1 cellular context compared by ENCODE assay signal in the genomic region with DNA sequence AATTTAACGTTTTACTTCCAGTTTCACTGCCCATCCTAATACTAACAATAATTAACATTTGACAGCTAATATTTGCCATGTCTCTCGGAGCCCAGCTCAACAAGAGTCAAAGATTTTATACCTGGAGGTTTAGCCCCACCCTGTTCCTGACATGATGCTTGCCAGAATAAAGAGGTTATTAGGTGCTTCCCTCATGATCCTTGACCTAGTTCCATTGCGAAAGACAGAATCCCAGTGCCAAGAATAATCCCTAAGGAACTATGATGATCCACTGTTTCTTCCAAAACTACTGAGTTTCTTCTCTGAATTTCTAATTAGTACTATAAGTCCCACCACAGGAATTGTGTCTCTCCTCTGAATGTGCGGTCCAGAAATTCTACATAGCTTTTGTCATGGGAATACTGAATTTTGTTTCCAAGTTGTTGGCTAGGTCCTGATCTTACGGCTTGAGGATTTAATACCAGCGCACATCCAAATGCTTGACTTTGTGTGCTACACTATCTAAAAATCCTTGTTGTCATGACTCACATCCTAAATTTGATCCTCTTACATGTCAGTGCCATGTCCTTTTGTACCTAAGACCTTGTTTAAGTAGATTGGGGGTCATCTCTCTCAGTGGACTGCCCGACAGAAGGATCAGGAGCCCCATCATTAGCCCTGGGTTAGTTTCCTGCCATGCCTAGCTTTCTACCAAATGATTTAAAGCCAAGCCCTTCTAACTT.
TF ChIP-seq lines count a peak whose summit lies in the region.

No MANE protein-coding gene starts in this region.

TF ChIP-seq in GM23338, 12 proteins besides CTCF, POLR2A, EP300 and RAD21:
- TF ChIP-seq ZNF331 (CRISPR knock-in tag; IDR thresholded peaks at IDR 0.05; ENCODE audit: low read depth): no peak
- no peak for TF ChIP-seq CREB1 (CRISPR knock-in tag; IDR thresholded peaks at IDR 0.05; ENCODE audit: low read depth)
- TF ChIP-seq, protein P1, sequence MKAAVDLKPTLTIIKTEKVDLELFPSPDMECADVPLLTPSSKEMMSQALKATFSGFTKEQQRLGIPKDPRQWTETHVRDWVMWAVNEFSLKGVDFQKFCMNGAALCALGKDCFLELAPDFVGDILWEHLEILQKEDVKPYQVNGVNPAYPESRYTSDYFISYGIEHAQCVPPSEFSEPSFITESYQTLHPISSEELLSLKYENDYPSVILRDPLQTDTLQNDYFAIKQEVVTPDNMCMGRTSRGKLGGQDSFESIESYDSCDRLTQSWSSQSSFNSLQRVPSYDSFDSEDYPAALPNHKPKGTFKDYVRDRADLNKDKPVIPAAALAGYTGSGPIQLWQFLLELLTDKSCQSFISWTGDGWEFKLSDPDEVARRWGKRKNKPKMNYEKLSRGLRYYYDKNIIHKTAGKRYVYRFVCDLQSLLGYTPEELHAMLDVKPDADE (IDR thresholded peaks at IDR 0.05): no peak
- no peak for TF ChIP-seq EZH2phosphoT487 (IDR thresholded peaks at IDR 0.05; ENCODE audit: unreplicated experiment)
- TF ChIP-seq, protein P2, sequence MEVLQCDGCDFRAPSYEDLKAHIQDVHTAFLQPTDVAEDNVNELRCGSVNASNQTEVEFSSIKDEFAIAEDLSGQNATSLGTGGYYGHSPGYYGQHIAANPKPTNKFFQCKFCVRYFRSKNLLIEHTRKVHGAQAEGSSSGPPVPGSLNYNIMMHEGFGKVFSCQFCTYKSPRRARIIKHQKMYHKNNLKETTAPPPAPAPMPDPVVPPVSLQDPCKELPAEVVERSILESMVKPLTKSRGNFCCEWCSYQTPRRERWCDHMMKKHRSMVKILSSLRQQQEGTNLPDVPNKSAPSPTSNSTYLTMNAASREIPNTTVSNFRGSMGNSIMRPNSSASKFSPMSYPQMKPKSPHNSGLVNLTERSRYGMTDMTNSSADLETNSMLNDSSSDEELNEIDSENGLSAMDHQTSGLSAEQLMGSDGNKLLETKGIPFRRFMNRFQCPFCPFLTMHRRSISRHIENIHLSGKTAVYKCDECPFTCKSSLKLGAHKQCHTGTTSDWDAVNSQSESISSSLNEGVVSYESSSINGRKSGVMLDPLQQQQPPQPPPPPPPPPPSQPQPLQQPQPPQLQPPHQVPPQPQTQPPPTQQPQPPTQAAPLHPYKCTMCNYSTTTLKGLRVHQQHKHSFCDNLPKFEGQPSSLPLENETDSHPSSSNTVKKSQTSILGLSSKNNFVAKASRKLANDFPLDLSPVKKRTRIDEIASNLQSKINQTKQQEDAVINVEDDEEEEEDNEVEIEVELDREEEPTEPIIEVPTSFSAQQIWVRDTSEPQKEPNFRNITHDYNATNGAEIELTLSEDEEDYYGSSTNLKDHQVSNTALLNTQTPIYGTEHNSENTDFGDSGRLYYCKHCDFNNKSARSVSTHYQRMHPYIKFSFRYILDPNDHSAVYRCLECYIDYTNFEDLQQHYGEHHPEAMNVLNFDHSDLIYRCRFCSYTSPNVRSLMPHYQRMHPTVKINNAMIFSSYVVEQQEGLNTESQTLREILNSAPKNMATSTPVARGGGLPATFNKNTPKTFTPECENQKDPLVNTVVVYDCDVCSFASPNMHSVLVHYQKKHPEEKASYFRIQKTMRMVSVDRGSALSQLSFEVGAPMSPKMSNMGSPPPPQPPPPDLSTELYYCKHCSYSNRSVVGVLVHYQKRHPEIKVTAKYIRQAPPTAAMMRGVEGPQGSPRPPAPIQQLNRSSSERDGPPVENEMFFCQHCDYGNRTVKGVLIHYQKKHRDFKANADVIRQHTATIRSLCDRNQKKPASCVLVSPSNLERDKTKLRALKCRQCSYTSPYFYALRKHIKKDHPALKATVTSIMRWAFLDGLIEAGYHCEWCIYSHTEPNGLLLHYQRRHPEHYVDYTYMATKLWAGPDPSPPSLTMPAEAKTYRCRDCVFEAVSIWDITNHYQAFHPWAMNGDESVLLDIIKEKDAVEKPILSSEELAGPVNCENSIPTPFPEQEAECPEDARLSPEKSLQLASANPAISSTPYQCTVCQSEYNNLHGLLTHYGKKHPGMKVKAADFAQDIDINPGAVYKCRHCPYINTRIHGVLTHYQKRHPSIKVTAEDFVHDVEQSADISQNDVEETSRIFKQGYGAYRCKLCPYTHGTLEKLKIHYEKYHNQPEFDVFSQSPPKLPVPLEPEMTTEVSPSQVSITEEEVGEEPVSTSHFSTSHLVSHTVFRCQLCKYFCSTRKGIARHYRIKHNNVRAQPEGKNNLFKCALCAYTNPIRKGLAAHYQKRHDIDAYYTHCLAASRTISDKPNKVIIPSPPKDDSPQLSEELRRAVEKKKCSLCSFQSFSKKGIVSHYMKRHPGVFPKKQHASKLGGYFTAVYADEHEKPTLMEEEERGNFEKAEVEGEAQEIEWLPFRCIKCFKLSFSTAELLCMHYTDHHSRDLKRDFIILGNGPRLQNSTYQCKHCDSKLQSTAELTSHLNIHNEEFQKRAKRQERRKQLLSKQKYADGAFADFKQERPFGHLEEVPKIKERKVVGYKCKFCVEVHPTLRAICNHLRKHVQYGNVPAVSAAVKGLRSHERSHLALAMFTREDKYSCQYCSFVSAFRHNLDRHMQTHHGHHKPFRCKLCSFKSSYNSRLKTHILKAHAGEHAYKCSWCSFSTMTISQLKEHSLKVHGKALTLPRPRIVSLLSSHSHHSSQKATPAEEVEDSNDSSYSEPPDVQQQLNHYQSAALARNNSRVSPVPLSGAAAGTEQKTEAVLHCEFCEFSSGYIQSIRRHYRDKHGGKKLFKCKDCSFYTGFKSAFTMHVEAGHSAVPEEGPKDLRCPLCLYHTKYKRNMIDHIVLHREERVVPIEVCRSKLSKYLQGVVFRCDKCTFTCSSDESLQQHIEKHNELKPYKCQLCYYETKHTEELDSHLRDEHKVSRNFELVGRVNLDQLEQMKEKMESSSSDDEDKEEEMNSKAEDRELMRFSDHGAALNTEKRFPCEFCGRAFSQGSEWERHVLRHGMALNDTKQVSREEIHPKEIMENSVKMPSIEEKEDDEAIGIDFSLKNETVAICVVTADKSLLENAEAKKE (CRISPR knock-in tag; IDR thresholded peaks at IDR 0.05): no peak
- TF ChIP-seq POLR2AphosphoS5 (IDR thresholded peaks at IDR 0.05; ENCODE audit: low read depth): no peak
- TF ChIP-seq, protein P3, sequence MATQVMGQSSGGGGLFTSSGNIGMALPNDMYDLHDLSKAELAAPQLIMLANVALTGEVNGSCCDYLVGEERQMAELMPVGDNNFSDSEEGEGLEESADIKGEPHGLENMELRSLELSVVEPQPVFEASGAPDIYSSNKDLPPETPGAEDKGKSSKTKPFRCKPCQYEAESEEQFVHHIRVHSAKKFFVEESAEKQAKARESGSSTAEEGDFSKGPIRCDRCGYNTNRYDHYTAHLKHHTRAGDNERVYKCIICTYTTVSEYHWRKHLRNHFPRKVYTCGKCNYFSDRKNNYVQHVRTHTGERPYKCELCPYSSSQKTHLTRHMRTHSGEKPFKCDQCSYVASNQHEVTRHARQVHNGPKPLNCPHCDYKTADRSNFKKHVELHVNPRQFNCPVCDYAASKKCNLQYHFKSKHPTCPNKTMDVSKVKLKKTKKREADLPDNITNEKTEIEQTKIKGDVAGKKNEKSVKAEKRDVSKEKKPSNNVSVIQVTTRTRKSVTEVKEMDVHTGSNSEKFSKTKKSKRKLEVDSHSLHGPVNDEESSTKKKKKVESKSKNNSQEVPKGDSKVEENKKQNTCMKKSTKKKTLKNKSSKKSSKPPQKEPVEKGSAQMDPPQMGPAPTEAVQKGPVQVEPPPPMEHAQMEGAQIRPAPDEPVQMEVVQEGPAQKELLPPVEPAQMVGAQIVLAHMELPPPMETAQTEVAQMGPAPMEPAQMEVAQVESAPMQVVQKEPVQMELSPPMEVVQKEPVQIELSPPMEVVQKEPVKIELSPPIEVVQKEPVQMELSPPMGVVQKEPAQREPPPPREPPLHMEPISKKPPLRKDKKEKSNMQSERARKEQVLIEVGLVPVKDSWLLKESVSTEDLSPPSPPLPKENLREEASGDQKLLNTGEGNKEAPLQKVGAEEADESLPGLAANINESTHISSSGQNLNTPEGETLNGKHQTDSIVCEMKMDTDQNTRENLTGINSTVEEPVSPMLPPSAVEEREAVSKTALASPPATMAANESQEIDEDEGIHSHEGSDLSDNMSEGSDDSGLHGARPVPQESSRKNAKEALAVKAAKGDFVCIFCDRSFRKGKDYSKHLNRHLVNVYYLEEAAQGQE (IDR thresholded peaks at IDR 0.05; ENCODE audit: unreplicated experiment): no peak
- no peak for TF ChIP-seq EZH2 (IDR thresholded peaks at IDR 0.05; ENCODE audit: low read depth, unreplicated experiment)
- no peak for TF ChIP-seq ZNF114 (CRISPR knock-in tag; IDR thresholded peaks at IDR 0.05)
- TF ChIP-seq JUNB (IDR thresholded peaks at IDR 0.05; ENCODE audit: unreplicated experiment): no peak
- TF ChIP-seq STAT1 (IDR thresholded peaks at IDR 0.05; ENCODE audit: unreplicated experiment): no peak
- TF ChIP-seq NANOG (IDR thresholded peaks at IDR 0.05; ENCODE audit: borderline replicate concordance): no peak
